ENCODE assay signal across 18 cellular contexts in the genomic region with DNA sequence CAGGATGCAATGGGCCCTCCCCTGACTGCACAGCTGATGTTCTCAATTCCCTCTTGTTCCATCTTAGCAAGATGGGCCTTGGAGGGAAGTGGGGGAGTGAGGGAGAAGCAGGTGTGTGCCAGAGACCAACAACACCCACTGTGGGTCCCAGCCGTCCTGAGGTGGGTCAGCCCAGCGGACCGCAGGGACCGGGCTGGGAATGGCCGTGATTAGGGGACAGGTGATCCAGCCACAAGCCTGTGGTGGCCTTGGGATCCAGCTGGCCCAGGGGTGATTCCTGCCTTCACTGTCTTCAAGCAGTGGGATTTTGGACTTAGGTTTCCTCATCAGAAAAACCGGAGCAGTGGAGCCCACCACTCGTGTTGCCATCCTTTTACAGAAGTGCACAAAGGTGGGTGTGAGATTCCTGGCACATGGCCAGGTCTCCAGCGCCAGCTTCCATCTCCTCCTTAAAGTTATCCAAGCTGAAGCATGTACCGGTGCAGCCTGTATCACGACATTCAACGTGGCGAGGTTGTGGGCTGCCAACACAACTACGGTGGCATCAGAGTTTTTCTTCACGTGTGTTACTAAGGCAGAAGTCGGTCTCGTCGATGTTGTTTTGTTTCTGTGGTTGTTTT.
"Had no signal": no experiment of that assay in that cellular context is flagged by ENCODE, and none has a peak within 500 bp of the region (broad histone marks: within the 10 kb centered on the region; RNA-seq: fewer than 3 reads in every experiment).

No MANE protein-coding gene starts in this region.

- H3K4me1 ChIP-seq: gastrocnemius medialis, heart left ventricle, spleen, tibial nerve had no signal

- DNase-seq: activated CD4-positive, alpha-beta T cell treated with anti-CD3 and anti-CD28 coated beads, Interleukin-2, amount 10 ng/mL, durations not matched to agents 24 days and 14 days; activated CD4-positive, CD25-positive, alpha-beta regulatory T cell; activated gamma-delta T cell treated with Interleukin-2 at 50 U/mL for 16 hours; activated T-cell treated with anti-CD3 and anti-CD28 coated beads, Interleukin-2, amount 50 U/mL, for 72 hours; erythroblast; gastrocnemius medialis; heart left ventricle; kidney glomerular epithelial cell; left ventricle myocardium superior; naive thymus-derived CD4-positive, alpha-beta T cell; SIG-M5; spleen; stimulated activated CD4-positive, alpha-beta T cell treated with anti-CD3 and anti-CD28 coated beads, Interleukin-4, amount 100 ng/mL, for 4 hours; stimulated activated naive CD4-positive, alpha-beta T cell; T1000 had no signal

- H3K27me3 ChIP-seq: gastrocnemius medialis, heart left ventricle, tibial nerve had no signal

- H3K27me3 Mint-ChIP-seq: activated naive CD8-positive, alpha-beta T cell had no signal

- H3K27ac ChIP-seq: gastrocnemius medialis, heart left ventricle, spleen, tibial nerve had no signal

- H3K36me3 ChIP-seq: gastrocnemius medialis, heart left ventricle, spleen, tibial nerve had no signal

- H3K4me3 Mint-ChIP-seq: activated CD4-positive, alpha-beta T cell treated with anti-CD3 and anti-CD28 coated beads, Interleukin-2, amount 10 ng/mL, durations not matched to agents 24 days and 14 days; activated naive CD8-positive, alpha-beta T cell; activated T-cell treated with anti-CD3 and anti-CD28 coated beads, Interleukin-2, amount 50 U/mL, for 72 hours; memory B cell; naive thymus-derived CD4-positive, alpha-beta T cell had no signal

- H3K9me3 Mint-ChIP-seq: activated CD4-positive, alpha-beta T cell treated with anti-CD3 and anti-CD28 coated beads, Interleukin-2, amount 10 ng/mL, durations not matched to agents 24 days and 14 days; activated T-cell treated with anti-CD3 and anti-CD28 coated beads, Interleukin-2, amount 50 U/mL, for 72 hours; memory B cell had no signal

- H3K36me3 Mint-ChIP-seq: activated naive CD8-positive, alpha-beta T cell; memory B cell; naive thymus-derived CD4-positive, alpha-beta T cell had no signal

- H3K27ac Mint-ChIP-seq: activated CD4-positive, alpha-beta T cell treated with anti-CD3 and anti-CD28 coated beads, Interleukin-2, amount 10 ng/mL, durations not matched to agents 24 days and 14 days; activated naive CD8-positive, alpha-beta T cell; activated T-cell treated with anti-CD3 and anti-CD28 coated beads, Interleukin-2, amount 50 U/mL, for 72 hours; memory B cell had no signal

- H3K9me3 ChIP-seq: gastrocnemius medialis, heart left ventricle, spleen, tibial nerve had no signal

- H3K4me3 ChIP-seq: gastrocnemius medialis, heart left ventricle, spleen, tibial nerve had no signal

- H3K4me1 Mint-ChIP-seq: memory B cell had no signal
